Comparison of ENCODE assay signal across 8 cellular contexts in genomic region chr15:81296673-81297072, GRCh38. TPM values are rescaled to one million over a fixed set of nuclear protein-coding genes. Genes with fewer than 3 reads are reported as not detected.
DNase-seq lines count a peak whose midpoint lies in the region; ATAC-seq lines count a peak whose summit lies in the region.

No MANE protein-coding gene starts in this region.

- ATAC-seq in GM19372 (IDR thresholded peaks at IDR 0.05; ENCODE audit: low read depth, unreplicated experiment): peak; percentile 46
- peak; percentile 49 for ATAC-seq in HG03460 (IDR thresholded peaks at IDR 0.05; ENCODE audit: unreplicated experiment)
- ATAC-seq in activated CD4-positive, CD25-positive, alpha-beta regulatory T cell treated with anti-CD3 and anti-CD28 coated beads, Interleukin-2, amount 50 U/mL, for 24 hours: peak; percentile 54 to 57

- peak overlapping the region in 20 of 21 experiments; percentile 16 to 98 (median 81) for H3K27ac ChIP-seq in skin epidermis

- peak overlapping the region; percentile 19 to 42 (median 36) for H3K4me3 ChIP-seq in skin epidermis

- DNase-seq in AML-193 (lab: John Stamatoyannopoulos, UW): peak; percentile 93
- DNase-seq in dermis microvascular lymphatic vessel endothelial cell (ENCODE audit: low read depth in 2 of 2): peak; percentile 29 to 60
- DNase-seq in NCI-H2227 treated with DMSO at 0.1 percent for 48 hours (lab: John Stamatoyannopoulos, UW): no peak
- DNase-seq in inferior parietal cortex (ENCODE audit: extremely low spot score): no peak

RNA-seq across cellular contexts. Expression of gene STARD5, which starts 27.3 kb away (rescaled TPM):
- 0.77 and 1.9 TPM in 2 replicates for total RNA-seq in dermis microvascular lymphatic vessel endothelial cell

Comparison
In these comparisons a context has a peak if more than half of its experiments do, and no peak if none do; other contexts are left out.
1. DNase-seq: peak in AML-193 (2 of 2) and dermis microvascular lymphatic vessel endothelial cell (2 of 2); none in NCI-H2227 treated with DMSO at 0.1 percent for 48 hours (single experiment) and inferior parietal cortex (single experiment).
2. Peak in every context shown above with its lines, with median percentiles within 50 percentile points of each other: ATAC-seq.